2 cellular contexts compared by ENCODE assay signal in genomic region chr2:38750011-38750792, GRCh38.
TF ChIP-seq lines count a peak whose summit lies in the region.

No MANE protein-coding gene starts in this region.

TF ChIP-seq in A549, 52 proteins besides CTCF, POLR2A, EP300 and RAD21 (continued from another document):
- TF ChIP-seq HOXA7 (CRISPR knock-in tag; IDR thresholded peaks at IDR 0.05), result peak; percentile 71; the same call in 1 of the 2 replicates
- TF ChIP-seq NPAS2 (CRISPR knock-in tag; IDR thresholded peaks at IDR 0.05; ENCODE audit: borderline replicate concordance), result no peak
- TF ChIP-seq MYC (IDR thresholded peaks at IDR 0.05; ENCODE audit: borderline replicate concordance, low read length), result no peak
- 0 out of 2 replicates have a peak, but pooled peaks have one; percentile 53 for TF ChIP-seq FOSB (CRISPR knock-in tag; IDR thresholded peaks at IDR 0.05)
- TF ChIP-seq E2F6 (IDR thresholded peaks at IDR 0.05; ENCODE audit: borderline replicate concordance, low read depth), result no peak
- no peak for TF ChIP-seq CBX2 (IDR thresholded peaks at IDR 0.05; ENCODE audit: borderline replicate concordance, low read depth)
- no peak for TF ChIP-seq MAFK (IDR thresholded peaks at IDR 0.05; ENCODE audit: partially characterized antibody)
- no peak for TF ChIP-seq HOXB13 (CRISPR knock-in tag; IDR thresholded peaks at IDR 0.05; ENCODE audit: low read depth)
- TF ChIP-seq HES2 (IDR thresholded peaks at IDR 0.05), result no peak
- no peak for TF ChIP-seq CHD2 (IDR thresholded peaks at IDR 0.05; ENCODE audit: low read length, partially characterized antibody)
- TF ChIP-seq TFCP2L1 (CRISPR knock-in tag; IDR thresholded peaks at IDR 0.05), result peak; percentile 76; the same call in 1 of the 2 replicates
- no peak for TF ChIP-seq ESRRA (IDR thresholded peaks at IDR 0.05; ENCODE audit: borderline replicate concordance, low read length)
- TF ChIP-seq RARB (CRISPR knock-in tag; IDR thresholded peaks at IDR 0.05), result no peak
- no peak for TF ChIP-seq NFE2L2 (conservative IDR thresholded peaks at IDR 0.05; ENCODE audit: low read length)
- no peak for TF ChIP-seq BCL3 (IDR thresholded peaks at IDR 0.05)
- no peak for TF ChIP-seq BHLHE40 (IDR thresholded peaks at IDR 0.05; ENCODE audit: low read depth, low read length)
- no peak for TF ChIP-seq JUN (IDR thresholded peaks at IDR 0.05)
- TF ChIP-seq FOSL2 (IDR thresholded peaks at IDR 0.05), result no peak
- no peak for TF ChIP-seq FOSL2 (CRISPR knock-in tag; IDR thresholded peaks at IDR 0.05)
- TF ChIP-seq PBX3 (IDR thresholded peaks at IDR 0.05), result 0 out of 2 replicates have a peak, but pooled peaks have one; percentile 13
- no peak for TF ChIP-seq REST (IDR thresholded peaks at IDR 0.05)
- 0 out of 2 replicates have a peak, but pooled peaks have one; percentile 17 for TF ChIP-seq KDM5A (IDR thresholded peaks at IDR 0.05)
- TF ChIP-seq PHF8 (IDR thresholded peaks at IDR 0.05; ENCODE audit: borderline replicate concordance, low read depth), result peak; percentile 47; the same call in 1 of the 2 replicates

TF ChIP-seq in SK-N-SH, 30 proteins besides CTCF, POLR2A, EP300 and RAD21 (continued from another document):
- TF ChIP-seq MXI1 (IDR thresholded peaks at IDR 0.05; ENCODE audit: low read depth, low read length), result peak; percentile 95
- no peak for TF ChIP-seq IRF3 (IDR thresholded peaks at IDR 0.05; ENCODE audit: low read depth, low read length)
- TF ChIP-seq FOXJ3 (CRISPR knock-in tag; IDR thresholded peaks at IDR 0.05), result no peak
- no peak for TF ChIP-seq RFX5 (IDR thresholded peaks at IDR 0.05; ENCODE audit: low read length)
- no peak for TF ChIP-seq YY1 (IDR thresholded peaks at IDR 0.05; ENCODE audit: low read depth)
- TF ChIP-seq FOXM1 (IDR thresholded peaks at IDR 0.05; ENCODE audit: low read depth), result no peak
- TF ChIP-seq POLR2AphosphoS5 (IDR thresholded peaks at IDR 0.05; ENCODE audit: low read depth, low read length), result no peak
TF ChIP-seq in SK-N-SH: peak in this region for 2.
